Comparison of ENCODE assay signal across 15 cellular contexts in genomic region chr9:29969408-29969807, GRCh38.
A peak's percentile ranks its signal among the peaks of the same experiment; 100 is the strongest.
DNase-seq lines count a peak whose midpoint lies in the region; ATAC-seq and TF ChIP-seq lines count a peak whose summit lies in the region.
"Had no signal": no experiment of that assay in that cellular context is flagged by ENCODE, and none has a peak within 500 bp of the region (broad histone marks: within the 10 kb centered on the region; RNA-seq: fewer than 3 reads in every experiment).

No MANE protein-coding gene starts in this region.

- H3K4me3 Mint-ChIP-seq in chondrocyte (ENCODE audit: unreplicated experiment): no peak overlapping the region
- no peak overlapping the region for H3K4me3 Mint-ChIP-seq in stimulated activated memory B cell treated with anti-CD40 and anti-IgM and Interleukin-4, amounts not matched to agents 10 μg/mL and 1 μg/mL and 100 μg/mL, for 72 hours
- H3K4me3 Mint-ChIP-seq: B cell; CD4-positive, alpha-beta T cell; CD8-positive, alpha-beta T cell had no signal

- no peaks in the 10 kb centered on the region for H3K27me3 Mint-ChIP-seq in chondrocyte (ENCODE audit: low read depth)
- no peaks in the 10 kb centered on the region for H3K27me3 Mint-ChIP-seq in stimulated activated memory B cell treated with anti-CD40 and anti-IgM and Interleukin-4, amounts not matched to agents 10 μg/mL and 1 μg/mL and 100 μg/mL, for 72 hours
- H3K27me3 Mint-ChIP-seq: B cell; CD4-positive, alpha-beta T cell had no signal

- no peaks in the 10 kb centered on the region for H3K9me3 Mint-ChIP-seq in chondrocyte (ENCODE audit: low read depth)
- peaks cover 5% of the 10 kb centered on the region for H3K9me3 Mint-ChIP-seq in stimulated activated memory B cell treated with anti-CD40 and anti-IgM and Interleukin-4, amounts not matched to agents 10 μg/mL and 1 μg/mL and 100 μg/mL, for 72 hours
- H3K9me3 Mint-ChIP-seq: CD4-positive, alpha-beta T cell had no signal

- no peak for TF ChIP-seq CTCF in chondrocyte (IDR thresholded peaks at IDR 0.05)

- H3K36me3 Mint-ChIP-seq in chondrocyte (ENCODE audit: low read depth): no peaks in the 10 kb centered on the region
- no peaks in the 10 kb centered on the region for H3K36me3 Mint-ChIP-seq in stimulated activated memory B cell treated with anti-CD40 and anti-IgM and Interleukin-4, amounts not matched to agents 10 μg/mL and 1 μg/mL and 100 μg/mL, for 72 hours
- H3K36me3 Mint-ChIP-seq: CD8-positive, alpha-beta T cell had no signal

- ATAC-seq in Right ventricle myocardium inferior: no peak
- ATAC-seq in Right ventricle myocardium superior (ENCODE audit: poor library complexity): no peak
- peak; percentile 53 for ATAC-seq in stimulated activated memory B cell treated with anti-CD40 and anti-IgM and Interleukin-4, amounts not matched to agents 10 μg/mL and 1 μg/mL and 100 μg/mL, for 72 hours
- ATAC-seq: A549; CD8-positive, alpha-beta T cell had no signal

- intact Hi-C loops in Right ventricle myocardium inferior (cut with DNase I) (no loop called here), Right ventricle myocardium superior (cut with DNase I) (no loop called here)

- peaks cover 6% of the 10 kb centered on the region for H3K4me1 Mint-ChIP-seq in chondrocyte (ENCODE audit: low read depth)
- H3K4me1 Mint-ChIP-seq in stimulated activated memory B cell treated with anti-CD40 and anti-IgM and Interleukin-4, amounts not matched to agents 10 μg/mL and 1 μg/mL and 100 μg/mL, for 72 hours: no peaks in the 10 kb centered on the region
- H3K4me1 Mint-ChIP-seq: B cell had no signal

- peak; percentile 9 for DNase-seq in Right ventricle myocardium inferior (ENCODE audit: missing footprints)
- no peak for DNase-seq in Right ventricle myocardium superior
- DNase-seq in chondrocyte (ENCODE audit: low spot score): peak; percentile 24
- DNase-seq in NCI-H524 (lab: John Stamatoyannopoulos, UW): no peak
- DNase-seq in effector CD4-positive, alpha-beta T cell: no peak
- DNase-seq: AML-193; Caco-2; Calu3; CD4-positive, alpha-beta T cell; CD8-positive, alpha-beta T cell; DMS79 treated with DMSO at 0.1 percent for 48 hours; GF-D8 had no signal

- H3K27ac Mint-ChIP-seq in chondrocyte (ENCODE audit: unreplicated experiment): no peak overlapping the region
- H3K27ac Mint-ChIP-seq in stimulated activated memory B cell treated with anti-CD40 and anti-IgM and Interleukin-4, amounts not matched to agents 10 μg/mL and 1 μg/mL and 100 μg/mL, for 72 hours: no peak overlapping the region
- H3K27ac Mint-ChIP-seq: B cell; CD4-positive, alpha-beta T cell; CD8-positive, alpha-beta T cell had no signal

Comparison
In these comparisons a context has a peak if more than half of its experiments do, and no peak if none do; other contexts are left out.
1. DNase-seq: peak in Right ventricle myocardium inferior (single experiment) and chondrocyte (single experiment); none in Right ventricle myocardium superior (single experiment), NCI-H524 (0 of 2) and effector CD4-positive, alpha-beta T cell (single experiment).